In genomic region chr18:6722680-6723079, GRCh38 we compare ENCODE assay signal across 17 cellular contexts. TPM values are rescaled to one million over a fixed set of nuclear protein-coding genes. Genes with fewer than 3 reads are reported as not detected.
"Had no signal": no experiment of that assay in that cellular context is flagged by ENCODE, and none has a peak within 500 bp of the region (broad histone marks: within the 10 kb centered on the region; RNA-seq: fewer than 3 reads in every experiment).

No MANE protein-coding gene starts in this region.

- H3K27ac Mint-ChIP-seq: dendritic cell treated with granulocyte-macrophage colony-stimulating factor and Interleukin-4, amounts not matched to agents 40 ng/mL and 50 ng/mL, for 4 days; effector memory CD8-positive, alpha-beta T cell; immature natural killer cell; nephron progenitor cell; type B pancreatic cell had no signal

- H3K27ac ChIP-seq: epithelial cell of prostate, esophagus muscularis mucosa, psoas muscle, sigmoid colon, thyroid gland, uterus had no signal

- H3K36me3 ChIP-seq: esophagus muscularis mucosa, sigmoid colon, thyroid gland, uterus had no signal

- H3K36me3 Mint-ChIP-seq: immature natural killer cell, type B pancreatic cell had no signal

- ATAC-seq: effector memory CD8-positive, alpha-beta T cell; mucosa of descending colon; psoas muscle had no signal

- H3K27me3 Mint-ChIP-seq: dendritic cell treated with granulocyte-macrophage colony-stimulating factor and Interleukin-4, amounts not matched to agents 40 ng/mL and 50 ng/mL, for 4 days; effector memory CD8-positive, alpha-beta T cell; type B pancreatic cell had no signal

- H3K27me3 ChIP-seq: esophagus muscularis mucosa, sigmoid colon, thyroid gland, uterus had no signal

- H3K9me3 ChIP-seq: esophagus muscularis mucosa, mucosa of descending colon, psoas muscle, sigmoid colon, thyroid gland, uterus had no signal

- H3K9me3 Mint-ChIP-seq: dendritic cell treated with granulocyte-macrophage colony-stimulating factor and Interleukin-4, amounts not matched to agents 40 ng/mL and 50 ng/mL, for 4 days; nephron progenitor cell; type B pancreatic cell had no signal

- H3K4me3 ChIP-seq: esophagus muscularis mucosa, mucosa of descending colon, psoas muscle, sigmoid colon, thyroid gland, uterus had no signal

- H3K4me3 Mint-ChIP-seq: dendritic cell treated with granulocyte-macrophage colony-stimulating factor and Interleukin-4, amounts not matched to agents 40 ng/mL and 50 ng/mL, for 4 days; effector memory CD8-positive, alpha-beta T cell; immature natural killer cell; nephron progenitor cell; type B pancreatic cell had no signal

- H3K4me1 Mint-ChIP-seq: immature natural killer cell had no signal

- DNase-seq: cerebellar nuclear complex; effector memory CD8-positive, alpha-beta T cell; immature natural killer cell; mucosa of descending colon; nephron progenitor cell; psoas muscle; retina; sigmoid colon; small intestine; stimulated activated CD4-positive, alpha-beta T cell treated with anti-CD3 and anti-CD28 coated beads, Interleukin-2, amount 100 ng/mL, for 48 hours; stimulated activated naive CD4-positive, alpha-beta T cell treated with Interleukin-2 at 50 U/mL for 16 hours; thyroid gland; uterus had no signal

- H3K4me1 ChIP-seq: esophagus muscularis mucosa, psoas muscle, thyroid gland, uterus had no signal

RNA-seq across cellular contexts. Expression of gene ARHGAP28, which starts 6.8 kb away (rescaled TPM):
- polyA plus RNA-seq: immature natural killer cell had no signal
